Comparison of ENCODE assay signal across 1 cellular context in genomic region chr5:36703245-36703860, GRCh38.
A peak's percentile ranks its signal among the peaks of the same experiment; 100 is the strongest.
TF ChIP-seq lines count a peak whose summit lies in the region.

No MANE protein-coding gene starts in this region.

TF ChIP-seq in K562, 482 proteins besides CTCF, POLR2A, EP300 and RAD21 (continued from another document and continues in another):
- no peak for TF ChIP-seq ZNF280B (CRISPR knock-in tag; IDR thresholded peaks at IDR 0.05)
- TF ChIP-seq GTF2A2 (tag; IDR thresholded peaks at IDR 0.05), result no peak
- peak; percentile 48; the same call in 1 of the 2 replicates for TF ChIP-seq GABPA (tag; conservative IDR thresholded peaks at IDR 0.05; ENCODE audit: low read depth)
- peak; percentile 85 for TF ChIP-seq ZNF263 (CRISPR knock-in tag; IDR thresholded peaks at IDR 0.05; ENCODE audit: borderline replicate concordance)
- peak; percentile 90 for TF ChIP-seq DMBX1 (CRISPR knock-in tag; IDR thresholded peaks at IDR 0.05; ENCODE audit: borderline replicate concordance)
- no peak for TF ChIP-seq TAL1 (IDR thresholded peaks at IDR 0.05)
- TF ChIP-seq ZNF431 (CRISPR knock-in tag; IDR thresholded peaks at IDR 0.05), result no peak
- no peak for TF ChIP-seq THRA (IDR thresholded peaks at IDR 0.05)
- TF ChIP-seq BACH1 (tag; IDR thresholded peaks at IDR 0.05), result peak; percentile 48; the same call in 1 of the 2 replicates
- TF ChIP-seq MEF2A (IDR thresholded peaks at IDR 0.05; ENCODE audit: control insufficient read depth, low read depth, low read length), result no peak
- peak; percentile 29; the same call in 1 of the 2 replicates for TF ChIP-seq BHLHE40 (IDR thresholded peaks at IDR 0.05; ENCODE audit: low read length)
- TF ChIP-seq ID3 (CRISPR knock-in tag; IDR thresholded peaks at IDR 0.05), result no peak
- no peak for TF ChIP-seq ID3 (tag; IDR thresholded peaks at IDR 0.05)
- peak; percentile 68; the same call in 1 of the 2 replicates for TF ChIP-seq SOX6 (IDR thresholded peaks at IDR 0.05)
- TF ChIP-seq ZFP91 (CRISPR knock-in tag; IDR thresholded peaks at IDR 0.05), result no peak
- no peak for TF ChIP-seq NR2C2 (CRISPR knock-in tag; IDR thresholded peaks at IDR 0.05)
- peak; percentile 35; the same call in 1 of the 2 replicates for TF ChIP-seq NR2C2 (tag; IDR thresholded peaks at IDR 0.05)
- peak; percentile 84 for TF ChIP-seq ATF4 (CRISPR knock-in tag; IDR thresholded peaks at IDR 0.05)
- no peak for TF ChIP-seq ZNF551 (CRISPR knock-in tag; IDR thresholded peaks at IDR 0.05)
- no peak for TF ChIP-seq ELK3 (CRISPR knock-in tag; IDR thresholded peaks at IDR 0.05)
- peak; percentile 90 for TF ChIP-seq ZNF584 (CRISPR knock-in tag; IDR thresholded peaks at IDR 0.05; ENCODE audit: low read depth)
- TF ChIP-seq PRMT5 (CRISPR knock-in tag; IDR thresholded peaks at IDR 0.05), result no peak
- TF ChIP-seq ZNF668 (CRISPR knock-in tag; IDR thresholded peaks at IDR 0.05), result no peak
- no peak for TF ChIP-seq TAF1 (IDR thresholded peaks at IDR 0.05; ENCODE audit: control insufficient read depth, extremely low read depth, insufficient read depth, low read length, severe bottlenecking)
- peak; percentile 61 to 76; a peak in 2 of 4 replicates for TF ChIP-seq TRIM24 (IDR thresholded peaks at IDR 0.05)
- peak; percentile 79 for TF ChIP-seq L3MBTL2 (IDR thresholded peaks at IDR 0.05)
- TF ChIP-seq ZNF766 (CRISPR knock-in tag; conservative IDR thresholded peaks at IDR 0.05), result peak; percentile 52; the same call in 1 of the 2 replicates
- peak; percentile 13; the same call in 1 of the 2 replicates for TF ChIP-seq KLF6 (CRISPR knock-in tag; IDR thresholded peaks at IDR 0.05; ENCODE audit: borderline replicate concordance)
- TF ChIP-seq IRF9 (tag; IDR thresholded peaks at IDR 0.05), result 0 out of 2 replicates have a peak, but pooled peaks have one; percentile 27
- no peak for TF ChIP-seq SIN3B (IDR thresholded peaks at IDR 0.05; ENCODE audit: low read depth)
- no peak for TF ChIP-seq KDM4B (IDR thresholded peaks at IDR 0.05; ENCODE audit: borderline replicate concordance in 2 of 2, low read depth in 1 of 2)
- peak; percentile 65; the same call in 1 of the 2 replicates for TF ChIP-seq ZNF395 (CRISPR knock-in tag; IDR thresholded peaks at IDR 0.05)
- no peak for TF ChIP-seq THAP12 (CRISPR knock-in tag; IDR thresholded peaks at IDR 0.05)
- peak; percentile 80 for TF ChIP-seq CEBPG (CRISPR knock-in tag; IDR thresholded peaks at IDR 0.05)
- peak; percentile 90 to 95 for TF ChIP-seq CEBPG (tag; conservative IDR thresholded peaks at IDR 0.05 in 1 of 2, IDR thresholded peaks at IDR 0.05 in 1 of 2)
- no peak for TF ChIP-seq NCOA4 (IDR thresholded peaks at IDR 0.05; ENCODE audit: partially characterized antibody)
- peak; percentile 9; the same call in 1 of the 2 replicates for TF ChIP-seq CEBPB (tag; IDR thresholded peaks at IDR 0.05)
- TF ChIP-seq FOXK2 (conservative IDR thresholded peaks at IDR 0.05 in 1 of 2, IDR thresholded peaks at IDR 0.05 in 1 of 2; ENCODE audit: low read depth in 2 of 2), result no peak
- TF ChIP-seq BCOR (IDR thresholded peaks at IDR 0.05), result no peak
- TF ChIP-seq ZMIZ1 (IDR thresholded peaks at IDR 0.05; ENCODE audit: low read depth in 2 of 2, low read length in 2 of 2), result no peak
- peak; percentile 53; the same call in 1 of the 2 replicates for TF ChIP-seq ATF3 (IDR thresholded peaks at IDR 0.05)
- TF ChIP-seq ATF3 (CRISPR knock-in tag; conservative IDR thresholded peaks at IDR 0.05), result no peak
- no peak for TF ChIP-seq GTF2E2 (tag; IDR thresholded peaks at IDR 0.05)
- no peak for TF ChIP-seq HNRNPL (IDR thresholded peaks at IDR 0.05; ENCODE audit: low read depth, low read length)
- TF ChIP-seq ZNF217 (CRISPR knock-in tag; IDR thresholded peaks at IDR 0.05), result no peak
- TF ChIP-seq HDAC8 (tag; IDR thresholded peaks at IDR 0.05), result no peak
- TF ChIP-seq TRIM28 (IDR thresholded peaks at IDR 0.05), result no peak
- TF ChIP-seq ZNF586 (CRISPR knock-in tag; conservative IDR thresholded peaks at IDR 0.05), result no peak
